20 cellular contexts compared by ENCODE assay signal in the genomic region with DNA sequence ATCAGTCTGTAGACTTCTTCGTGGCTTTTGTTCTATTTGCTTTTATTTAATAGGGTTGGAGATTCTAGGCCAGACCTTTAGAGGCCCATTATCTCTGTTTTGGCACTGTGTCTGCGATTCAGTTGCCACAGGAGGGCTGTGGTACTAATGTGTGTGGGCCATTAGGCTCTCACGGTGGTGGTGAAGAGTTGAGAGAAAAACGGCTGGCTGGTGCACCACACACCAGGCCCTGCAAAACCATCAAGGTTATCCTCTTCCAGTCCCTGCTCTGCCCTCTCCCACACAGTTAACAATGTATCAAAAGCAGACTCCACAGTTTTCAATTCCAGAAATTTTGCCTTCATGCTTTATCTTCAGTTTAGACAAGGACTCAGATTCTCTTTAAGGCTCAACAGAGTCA.
A peak's percentile ranks its signal among the peaks of the same experiment; 100 is the strongest.
DNase-seq lines count a peak whose midpoint lies in the region; ATAC-seq and TF ChIP-seq lines count a peak whose summit lies in the region.
"Had no signal": no experiment of that assay in that cellular context is flagged by ENCODE, and none has a peak within 500 bp of the region (broad histone marks: within the 10 kb centered on the region; RNA-seq: fewer than 3 reads in every experiment).

No MANE protein-coding gene starts in this region.

- CTCF ChIA-PET in naive thymus-derived CD4-positive, alpha-beta T cell (lab: Charles Lee) = no interaction called here

- H3K27me3 Mint-ChIP-seq in H9 (ENCODE audit: low read depth) = no peaks in the 10 kb centered on the region
- no peaks in the 10 kb centered on the region for H3K27me3 Mint-ChIP-seq in naive thymus-derived CD4-positive, alpha-beta T cell

- H3K56ac ChIP-seq in H9 (ENCODE audit: insufficient read length, low read depth, low read length) (no peak overlapping the region), mesendoderm (ENCODE audit: low read length) (no peak overlapping the region)

- no peak overlapping the region for H3K14ac ChIP-seq in H9 (ENCODE audit: insufficient read depth, low read length)

- ATAC-seq in GM18868 (IDR thresholded peaks at IDR 0.05; ENCODE audit: unreplicated experiment) (peak; percentile 11), HG03565 (IDR thresholded peaks at IDR 0.05; ENCODE audit: unreplicated experiment) (peak; percentile 4)
- no peak for ATAC-seq in naive thymus-derived CD4-positive, alpha-beta T cell
- ATAC-seq: CD8-positive, alpha-beta T cell; HepG2 had no signal

- POLR2A ChIA-PET in naive thymus-derived CD4-positive, alpha-beta T cell (lab: Charles Lee) = no interaction called here

- no peak overlapping the region for H3K27ac ChIP-seq in H9 (ENCODE audit: insufficient read length, low read depth, low read length)
- no peak overlapping the region for H3K27ac ChIP-seq in mesendoderm (ENCODE audit: low read depth, low read length)
- H3K27ac ChIP-seq in naive thymus-derived CD4-positive, alpha-beta T cell (ENCODE audit: low read depth, low read length) = no peak overlapping the region
- H3K27ac ChIP-seq: BLaER1 treated with 17β-estradiol and CSF1 and Interleukin-3, amounts not matched to agents 10 nM and 100 nM; SK-N-MC had no signal

- H2BK5ac ChIP-seq in H9 (ENCODE audit: insufficient read length, low read length) = no peak overlapping the region
- no peak overlapping the region for H2BK5ac ChIP-seq in mesendoderm (ENCODE audit: low read length)

- H4K8ac ChIP-seq in H9 (replicated peaks; ENCODE audit: insufficient read length, low read depth, low read length) = no peak overlapping the region
- H4K8ac ChIP-seq in mesendoderm (ENCODE audit: low read depth, low read length) = no peak overlapping the region

- H3K9me3 ChIP-seq in H9 (ENCODE audit: control insufficient read depth, low read depth, low read length) = no peaks in the 10 kb centered on the region
- no peaks in the 10 kb centered on the region for H3K9me3 ChIP-seq in naive thymus-derived CD4-positive, alpha-beta T cell (ENCODE audit: control insufficient read depth in 2 of 3, low read length in 3 of 3)
- H3K9me3 ChIP-seq: BLaER1 treated with 17β-estradiol and CSF1 and Interleukin-3, amounts not matched to agents 10 nM and 100 nM had no signal

- H3K36me3 ChIP-seq in mesendoderm (ENCODE audit: control insufficient read depth, insufficient read depth, low read length) = no peaks in the 10 kb centered on the region
- H3K36me3 ChIP-seq in naive thymus-derived CD4-positive, alpha-beta T cell (ENCODE audit: control insufficient read depth in 2 of 3, insufficient read depth in 3 of 3, low read length in 3 of 3) = no peaks in the 10 kb centered on the region
- H3K36me3 ChIP-seq: BLaER1 treated with 17β-estradiol and CSF1 and Interleukin-3, amounts not matched to agents 10 nM and 100 nM had no signal

- H3K36me3 Mint-ChIP-seq in H9 (ENCODE audit: insufficient read depth in 1 of 3, low read depth in 3 of 3) = peaks cover 0 to 18% (median 2%) of the 10 kb centered on the region in 3 experiments; a peak in 4 of 7 replicates
- H3K36me3 Mint-ChIP-seq in naive thymus-derived CD4-positive, alpha-beta T cell = no peaks in the 10 kb centered on the region
- H3K36me3 Mint-ChIP-seq: CD8-positive, alpha-beta T cell had no signal

- H2BK20ac ChIP-seq in H9 (ENCODE audit: low read depth, low read length, poor library complexity, severe bottlenecking) = no peak overlapping the region

- H3K4ac ChIP-seq in H9 (ENCODE audit: low read depth, low read length) (no peak overlapping the region), mesendoderm (ENCODE audit: low read depth, low read length) (no peak overlapping the region)

- H3K9me3 Mint-ChIP-seq in H9 = no peaks in the 10 kb centered on the region
- peaks cover 0 to 2% (median 0%) of the 10 kb centered on the region in 11 donors for H3K9me3 Mint-ChIP-seq in naive thymus-derived CD4-positive, alpha-beta T cell
- H3K9me3 Mint-ChIP-seq: CD8-positive, alpha-beta T cell had no signal

- H3K4me3 Mint-ChIP-seq in H9 = no peak overlapping the region
- no peak overlapping the region for H3K4me3 Mint-ChIP-seq in naive thymus-derived CD4-positive, alpha-beta T cell
- H3K4me3 Mint-ChIP-seq: CD8-positive, alpha-beta T cell had no signal

- TF ChIP-seq CTCF in H9 (conservative IDR thresholded peaks at IDR 0.05) = no peak

- H4K5ac ChIP-seq in H9 (ENCODE audit: insufficient read length, low read depth, low read length) = no peak overlapping the region
- no peak overlapping the region for H4K5ac ChIP-seq in mesendoderm (ENCODE audit: low read length)

- H2AK5ac ChIP-seq in H9 (ENCODE audit: insufficient read length, low read length) (no peak overlapping the region), mesendoderm (ENCODE audit: low read length) (no peak overlapping the region)

- no CpG with 5 or more reads among the region's 4 CpGs for WGBS in H9 (ENCODE audit: extremely low coverage, insufficient read length, low lambda C conversion rate)
- WGBS in mesendoderm (ENCODE audit: extremely low coverage, insufficient coverage, low lambda C conversion rate) = no CpG with 5 or more reads among the region's 4 CpGs

- no peak for DNase-seq in H9
- DNase-seq in mesendoderm = peak; percentile 13
- no peak for DNase-seq in naive thymus-derived CD4-positive, alpha-beta T cell
- no peak for DNase-seq in NCI-H187 treated with DMSO at 0.1 percent for 48 hours (lab: John Stamatoyannopoulos, UW)
- no peak for DNase-seq in NCI-H2081 treated with DMSO at 0.1 percent for 48 hours (lab: John Stamatoyannopoulos, UW)
- no peak for DNase-seq in COLO829 (ENCODE audit: low spot score)
- DNase-seq: CD8-positive, alpha-beta T cell; KG1; NCI-H1417; NCI-H1930; NCI-H2171 treated with DMSO at 0.1 percent for 48 hours; NCI-H446; NCI-H526 treated with DMSO at 0.1 percent for 48 hours; OCI-M1; SHP77 had no signal

- H3T11ph ChIP-seq in H9 (ENCODE audit: low read length) = no peak overlapping the region

- H3K79me2 ChIP-seq in H9 (ENCODE audit: insufficient read depth, low read length) (no peaks in the 10 kb centered on the region), mesendoderm (ENCODE audit: control insufficient read depth, insufficient read depth, low read length) (no peaks in the 10 kb centered on the region)

- H2BK15ac ChIP-seq in H9 (ENCODE audit: low read depth, low read length) (no peak overlapping the region), mesendoderm (replicated peaks; ENCODE audit: low read depth) (no peak overlapping the region)

- no peak overlapping the region for H3K23ac ChIP-seq in H9 (ENCODE audit: insufficient read length, low read depth, low read length)
- no peak overlapping the region for H3K23ac ChIP-seq in mesendoderm (ENCODE audit: low read length)

- H3K4me3 ChIP-seq in mesendoderm (ENCODE audit: low read length) = no peak overlapping the region
- H3K4me3 ChIP-seq in naive thymus-derived CD4-positive, alpha-beta T cell (ENCODE audit: low read length) = no peak overlapping the region
- H3K4me3 ChIP-seq: BLaER1 treated with 17β-estradiol and CSF1 and Interleukin-3, amounts not matched to agents 10 nM and 100 nM; SK-N-MC had no signal

- H3K27ac Mint-ChIP-seq in H9 = peak overlapping the region in 2 of 3 experiments; percentile 20 to 58; a peak in 1 of 7 replicates
- H3K27ac Mint-ChIP-seq in naive thymus-derived CD4-positive, alpha-beta T cell = no peak overlapping the region
- H3K27ac Mint-ChIP-seq: CD8-positive, alpha-beta T cell had no signal

- peaks cover 0 to 2% of the 10 kb centered on the region in 2 experiments; a peak in 1 of 4 replicates for H3K4me1 Mint-ChIP-seq in H9
- no peaks in the 10 kb centered on the region for H3K4me1 Mint-ChIP-seq in naive thymus-derived CD4-positive, alpha-beta T cell

- no peak overlapping the region for H3K18ac ChIP-seq in H9 (ENCODE audit: insufficient read length, low read depth, low read length)
- no peak overlapping the region for H3K18ac ChIP-seq in mesendoderm (ENCODE audit: low read length)

- H3K79me1 ChIP-seq in H9 (ENCODE audit: insufficient read depth, low read depth, low read length, poor library complexity, severe bottlenecking) (no peaks in the 10 kb centered on the region), mesendoderm (ENCODE audit: low read length) (no peaks in the 10 kb centered on the region)

- H2AFZ ChIP-seq in H9 (ENCODE audit: low read length) = no peak overlapping the region

- no peak overlapping the region for H4K91ac ChIP-seq in H9 (ENCODE audit: insufficient read length, low read depth, low read length)

- H3K23me2 ChIP-seq in H9 (ENCODE audit: insufficient read length, low read depth, low read length, poor library complexity, severe bottlenecking) = no peaks in the 10 kb centered on the region

- H4K20me1 ChIP-seq in H9 (ENCODE audit: control insufficient read depth, insufficient read depth, insufficient read length) = no peaks in the 10 kb centered on the region
- H4K20me1 ChIP-seq: BLaER1 treated with 17β-estradiol and CSF1 and Interleukin-3, amounts not matched to agents 10 nM and 100 nM had no signal

- H3K9ac ChIP-seq in H9 (ENCODE audit: extremely low read depth, insufficient read length, low read length) (no peak overlapping the region), mesendoderm (ENCODE audit: low read length) (no peak overlapping the region)
- H3K9ac ChIP-seq: BLaER1 treated with 17β-estradiol and CSF1 and Interleukin-3, amounts not matched to agents 10 nM and 100 nM had no signal

- H2BK120ac ChIP-seq in H9 (ENCODE audit: low read depth, low read length, poor library complexity, severe bottlenecking) = no peak overlapping the region
- no peak overlapping the region for H2BK120ac ChIP-seq in mesendoderm (ENCODE audit: low read depth, low read length)

- H3K4me1 ChIP-seq in H9 (ENCODE audit: insufficient read depth, low read length) = no peaks in the 10 kb centered on the region
- H3K4me1 ChIP-seq in mesendoderm (ENCODE audit: control insufficient read depth, low read depth, low read length) = no peaks in the 10 kb centered on the region
- H3K4me1 ChIP-seq in naive thymus-derived CD4-positive, alpha-beta T cell (ENCODE audit: control insufficient read depth in 2 of 2, insufficient read depth in 2 of 2, low read length in 2 of 2) = no peaks in the 10 kb centered on the region
- H3K4me1 ChIP-seq: BLaER1 treated with 17β-estradiol and CSF1 and Interleukin-3, amounts not matched to agents 10 nM and 100 nM had no signal

- H2BK12ac ChIP-seq in H9 (ENCODE audit: insufficient read length, low read depth, low read length) = no peak overlapping the region

- intact Hi-C loops in naive thymus-derived CD4-positive, alpha-beta T cell (cut with micrococcal nuclease) = no loop called here

- H3K4me2 ChIP-seq in H9 (ENCODE audit: insufficient read depth, insufficient read length, low read length) (no peak overlapping the region), mesendoderm (ENCODE audit: low read length) (no peak overlapping the region)
- H3K4me2 ChIP-seq: BLaER1 treated with 17β-estradiol and CSF1 and Interleukin-3, amounts not matched to agents 10 nM and 100 nM had no signal

- H3K27me3 ChIP-seq in H9 (ENCODE audit: insufficient read depth, low read length) (no peaks in the 10 kb centered on the region), mesendoderm (ENCODE audit: insufficient read depth, low read length, poor library complexity) (no peaks in the 10 kb centered on the region)
- no peaks in the 10 kb centered on the region for H3K27me3 ChIP-seq in naive thymus-derived CD4-positive, alpha-beta T cell (ENCODE audit: control insufficient read depth in 2 of 2, insufficient read depth in 2 of 2, low read length in 2 of 2)
- H3K27me3 ChIP-seq: BLaER1 treated with 17β-estradiol and CSF1 and Interleukin-3, amounts not matched to agents 10 nM and 100 nM had no signal

Comparison
In these comparisons a context has a peak if more than half of its experiments do, and no peak if none do; other contexts are left out.
1. H3K27ac Mint-ChIP-seq: peak in H9 (2 of 3); none in naive thymus-derived CD4-positive, alpha-beta T cell (0 of 9).